Comparison of ENCODE assay signal across 17 cellular contexts in genomic region chr3:127159547-127159946, GRCh38. TPM values are rescaled to one million over a fixed set of nuclear protein-coding genes. Genes with fewer than 3 reads are reported as not detected.
DNase-seq lines count a peak whose midpoint lies in the region; ATAC-seq and TF ChIP-seq lines count a peak whose summit lies in the region.
"Had no signal": no experiment of that assay in that cellular context is flagged by ENCODE, and none has a peak within 500 bp of the region (broad histone marks: within the 10 kb centered on the region; RNA-seq: fewer than 3 reads in every experiment).

No MANE protein-coding gene starts in this region.

- H3F3A ChIP-seq in GM23338 (replicated peaks; ENCODE audit: low read depth), result no peaks in the 10 kb centered on the region

- H3K9me3 Mint-ChIP-seq in GM23338 (no peaks in the 10 kb centered on the region), osteocyte (ENCODE audit: unreplicated experiment) (no peaks in the 10 kb centered on the region)
- H3K9me3 Mint-ChIP-seq: activated T-cell treated with anti-CD3 and anti-CD28 coated beads, Interleukin-2, amount 50 U/mL, for 4 hours; CD8-positive, alpha-beta memory T cell had no signal

- no peak overlapping the region for H2AFZ ChIP-seq in GM23338

- H3K27ac Mint-ChIP-seq in GM23338, result no peak overlapping the region
- H3K27ac Mint-ChIP-seq in osteocyte (ENCODE audit: unreplicated experiment), result no peak overlapping the region
- H3K27ac Mint-ChIP-seq: CD8-positive, alpha-beta memory T cell had no signal

- H3K9me3 ChIP-seq in ectodermal cell (ENCODE audit: control insufficient read depth, low read length), result no peaks in the 10 kb centered on the region
- H3K9me3 ChIP-seq: pancreas, suprapubic skin had no signal

- H3K4me1 ChIP-seq in GM23338 (ENCODE audit: insufficient read depth) (peaks cover 7% of the 10 kb centered on the region; the same call in 1 of the 2 replicates), ectodermal cell (ENCODE audit: control insufficient read depth, insufficient read depth, low read length) (peaks cover 34% of the 10 kb centered on the region)
- H3K4me1 ChIP-seq: pancreas, suprapubic skin had no signal

- TF ChIP-seq CTCF in GM23338 (conservative IDR thresholded peaks at IDR 0.05; ENCODE audit: low read depth in 2 of 2) (no peak), osteocyte (IDR thresholded peaks at IDR 0.05) (no peak)

- H3K27ac ChIP-seq in GM23338 (ENCODE audit: low read depth) (no peak overlapping the region), ectodermal cell (ENCODE audit: insufficient read depth, low read depth, low read length, poor library complexity, severe bottlenecking) (peak overlapping the region; percentile 30)
- H3K27ac ChIP-seq: cardiac muscle cell, HL-60, pancreas, suprapubic skin had no signal

- no peak overlapping the region for H3K4me2 ChIP-seq in GM23338

- DNase-seq in GM23338 (ENCODE audit: low spot score) (peak; percentile 43), NCI-H187 treated with DMSO at 0.1 percent for 48 hours (lab: John Stamatoyannopoulos, UW) (peak; percentile 78), NCI-H524 treated with DMSO at 0.1 percent for 48 hours (lab: John Stamatoyannopoulos, UW) (peak; percentile 95), osteocyte (ENCODE audit: extremely low spot score, unreplicated experiment) (no peak), glomerular visceral epithelial cell (ENCODE audit: extremely low spot score) (no peak)
- DNase-seq: activated CD4-positive, alpha-beta T cell treated with anti-CD3 and anti-CD28 coated beads, Interleukin-2, amount 50 U/mL, for 4 hours; activated T-cell treated with anti-CD3 and anti-CD28 coated beads, Interleukin-2, amount 50 U/mL, for 4 hours; CD8-positive, alpha-beta memory T cell; stimulated activated CD4-positive, alpha-beta T cell treated with anti-CD3 and anti-CD28 coated beads, Interleukin-2, amount 100 ng/mL, for 48 hours had no signal

- WGBS in ectodermal cell, 2 experiments, result 14 to 15% methylated on average over 7 of the region's 7 CpGs

- no peaks in the 10 kb centered on the region for H3K79me2 ChIP-seq in GM23338 (replicated peaks; ENCODE audit: insufficient read depth)

- H3K27me3 ChIP-seq in GM23338 (ENCODE audit: insufficient read depth) (no peaks in the 10 kb centered on the region), ectodermal cell (ENCODE audit: control insufficient read depth, insufficient read depth, low read length, poor library complexity, severe bottlenecking) (no peaks in the 10 kb centered on the region)

- no peaks in the 10 kb centered on the region for H3K36me3 Mint-ChIP-seq in GM23338 (ENCODE audit: low read depth)
- H3K36me3 Mint-ChIP-seq in osteocyte (ENCODE audit: unreplicated experiment), result no peaks in the 10 kb centered on the region
- H3K36me3 Mint-ChIP-seq: CD8-positive, alpha-beta memory T cell had no signal

- H3K9me2 ChIP-seq in GM23338 (ENCODE audit: insufficient read depth), result no peaks in the 10 kb centered on the region

- H4K20me1 ChIP-seq in GM23338 (replicated peaks; ENCODE audit: insufficient read depth), result no peaks in the 10 kb centered on the region; the same call in 1 of the 2 replicates

- no peaks in the 10 kb centered on the region for H3K36me3 ChIP-seq in GM23338 (ENCODE audit: insufficient read depth)
- H3K36me3 ChIP-seq in ectodermal cell (ENCODE audit: control insufficient read depth, insufficient read depth, low read length), result no peaks in the 10 kb centered on the region
- H3K36me3 ChIP-seq: cardiac muscle cell, pancreas, suprapubic skin had no signal

- H3K4me3 ChIP-seq in GM23338, result no peak overlapping the region
- no peak overlapping the region for H3K4me3 ChIP-seq in ectodermal cell (ENCODE audit: insufficient read depth, low read depth, low read length)
- H3K4me3 ChIP-seq: cardiac muscle cell, pancreas, suprapubic skin had no signal

- peaks cover 15% of the 10 kb centered on the region for H3K4me1 Mint-ChIP-seq in GM23338
- no peaks in the 10 kb centered on the region for H3K4me1 Mint-ChIP-seq in osteocyte (ENCODE audit: unreplicated experiment)
- H3K4me1 Mint-ChIP-seq: CD8-positive, alpha-beta memory T cell had no signal

- peaks cover 6% of the 10 kb centered on the region for H3K27me3 Mint-ChIP-seq in GM23338 (ENCODE audit: insufficient read depth, low read depth, poor library complexity)
- no peaks in the 10 kb centered on the region for H3K27me3 Mint-ChIP-seq in osteocyte (ENCODE audit: unreplicated experiment)

- peak; percentile 18 for ATAC-seq in GM23338
- ATAC-seq in GM21737 (IDR thresholded peaks at IDR 0.05; ENCODE audit: unreplicated experiment), result no peak
- ATAC-seq in HG03342 (IDR thresholded peaks at IDR 0.05; ENCODE audit: unreplicated experiment), result no peak
- ATAC-seq: activated T-cell treated with anti-CD3 and anti-CD28 coated beads, Interleukin-2, amount 50 U/mL, for 4 hours had no signal

- H3K4me3 Mint-ChIP-seq in GM23338 (no peak overlapping the region), osteocyte (ENCODE audit: unreplicated experiment) (no peak overlapping the region)
- H3K4me3 Mint-ChIP-seq: activated T-cell treated with anti-CD3 and anti-CD28 coated beads, Interleukin-2, amount 50 U/mL, for 4 hours; CD8-positive, alpha-beta memory T cell had no signal

TF ChIP-seq in GM23338, 12 proteins besides CTCF, POLR2A, EP300 and RAD21:
- TF ChIP-seq EZH2 (IDR thresholded peaks at IDR 0.05; ENCODE audit: low read depth, unreplicated experiment), result no peak
- TF ChIP-seq STAT1 (IDR thresholded peaks at IDR 0.05; ENCODE audit: unreplicated experiment), result no peak
- no peak for TF ChIP-seq POLR2AphosphoS5 (IDR thresholded peaks at IDR 0.05; ENCODE audit: low read depth)
- no peak for TF ChIP-seq ETS1 (IDR thresholded peaks at IDR 0.05)
TF ChIP-seq in GM23338: peak in this region for 0.

RNA-seq across cellular contexts. Expression of gene PRR23E, which starts 33.4 kb away (rescaled TPM):
- total RNA-seq in GM23338 (2014; rRNA removed; shearing (Covaris generic)), result not detected in 2 replicates
- not detected in 2 replicates for polyA plus RNA-seq in GM23338 (2016; fragmentation: Nextera tagmentation; extraction: Ambion mirVana)
- polyA plus RNA-seq in ectodermal cell (2013, experiment 1 of 4), result not detected
- polyA plus RNA-seq in ectodermal cell (2013, experiment 2 of 4), result not detected
- polyA plus RNA-seq in ectodermal cell (2013, experiment 3 of 4), result not detected
- polyA plus RNA-seq in ectodermal cell (2013, experiment 4 of 4), result not detected
- not detected in 2 replicates for total RNA-seq in osteocyte
- total RNA-seq: activated T-cell treated with anti-CD3 and anti-CD28 coated beads, Interleukin-2, amount 50 U/mL, for 4 hours; cardiac muscle cell; CD8-positive, alpha-beta memory T cell; left lobe of liver; pancreas; suprapubic skin had no signal
- polyA plus RNA-seq: cardiac muscle cell; CD8-positive, alpha-beta memory T cell; pancreas had no signal

Comparison
In these comparisons a context has a peak if more than half of its experiments do, and no peak if none do; other contexts are left out.
1. DNase-seq: peak in GM23338 (single experiment), NCI-H187 treated with DMSO at 0.1 percent for 48 hours (single experiment) and NCI-H524 treated with DMSO at 0.1 percent for 48 hours (single experiment); none in osteocyte (single experiment) and glomerular visceral epithelial cell (single experiment).